Comparison of ENCODE assay signal across 8 cellular contexts in genomic region chr5:61327761-61328753, GRCh38. TPM values are rescaled to one million over a fixed set of nuclear protein-coding genes. Genes with fewer than 3 reads are reported as not detected.
A peak's percentile ranks its signal among the peaks of the same experiment; 100 is the strongest.
DNase-seq lines count a peak whose midpoint lies in the region; ATAC-seq, FAIRE-seq and TF ChIP-seq lines count a peak whose summit lies in the region.

No MANE protein-coding gene starts in this region.

- peak; percentile 95 for FAIRE-seq in GM12891 (lab: Jason Lieb, UNC)

- intact Hi-C loops in ovary (cut with DNase I), result no loop called here

- H3K27ac ChIP-seq in OCI-LY3 (ENCODE audit: low read length) (no peak overlapping the region), ovary (no peak overlapping the region), SJCRH30 (no peak overlapping the region)

- no peaks in the 10 kb centered on the region for H3K36me3 ChIP-seq in H7 (replicated peaks; ENCODE audit: control insufficient read depth, insufficient read depth, low read length)
- H3K36me3 ChIP-seq in OCI-LY3 (replicated peaks; ENCODE audit: low read depth, low read length), result no peaks in the 10 kb centered on the region
- no peaks in the 10 kb centered on the region for H3K36me3 ChIP-seq in ovary
- H3K36me3 ChIP-seq in SJCRH30, result no peaks in the 10 kb centered on the region

- TF ChIP-seq POLR2A in GM12891 (IDR thresholded peaks at IDR 0.05; ENCODE audit: low read depth, low read length), result no peak
- no peak for TF ChIP-seq POLR2A in ovary (IDR thresholded peaks at IDR 0.05)

- no peaks in the 10 kb centered on the region for H4K20me1 ChIP-seq in OCI-LY3 (ENCODE audit: insufficient read depth, low read length)

- peaks cover 40% of the 10 kb centered on the region for H3K4me1 ChIP-seq in OCI-LY3 (ENCODE audit: low read length)
- no peaks in the 10 kb centered on the region for H3K4me1 ChIP-seq in ovary (ENCODE audit: insufficient read depth)
- peaks cover 11% of the 10 kb centered on the region for H3K4me1 ChIP-seq in SJCRH30

- TF ChIP-seq CTCF in OCI-LY3 (IDR thresholded peaks at IDR 0.05; ENCODE audit: low read depth, low read length) (peak; percentile 16), ovary (IDR thresholded peaks at IDR 0.05) (no peak)

- H3K4me2 ChIP-seq in OCI-LY3 (ENCODE audit: low read length), result peak overlapping the region; percentile 87

- H3K4me3 ChIP-seq in H7 (ENCODE audit: insufficient read depth, low read depth, low read length) (no peak overlapping the region), OCI-LY3 (ENCODE audit: low read length) (no peak overlapping the region), ovary (no peak overlapping the region), SJCRH30 (no peak overlapping the region)

- no peak for ATAC-seq in HG02763 (IDR thresholded peaks at IDR 0.05; ENCODE audit: unreplicated experiment)

- H3K79me2 ChIP-seq in OCI-LY3 (ENCODE audit: low read length), result peaks cover 4% of the 10 kb centered on the region; the same call in 1 of the 2 replicates

- H3K9ac ChIP-seq in OCI-LY3 (ENCODE audit: low read length), result no peak overlapping the region

- H3K27me3 ChIP-seq in H7 (ENCODE audit: control insufficient read depth, insufficient read depth, low read length) (peaks cover 47% of the 10 kb centered on the region), OCI-LY3 (ENCODE audit: low read depth, low read length) (peaks cover 12% of the 10 kb centered on the region), ovary (no peaks in the 10 kb centered on the region), SJCRH30 (no peaks in the 10 kb centered on the region)

- no peak for TF ChIP-seq EP300 in ovary (IDR thresholded peaks at IDR 0.05)

- peak; percentile 30 for DNase-seq in GM12891 (ENCODE audit: insufficient read length, low spot score)
- peak; percentile 29 for DNase-seq in H7
- DNase-seq in fibroblast of the conjunctiva (ENCODE audit: low read depth), result peak; percentile 82
- no peak for DNase-seq in ovary
- no peak for DNase-seq in NCI-H345 treated with DMSO at 0.1 percent for 48 hours (lab: John Stamatoyannopoulos, UW; ENCODE audit: unreplicated experiment)
- no peak for DNase-seq in SJCRH30

- H3K9me3 ChIP-seq in OCI-LY3 (ENCODE audit: insufficient read depth, low read length) (no peaks in the 10 kb centered on the region), ovary (no peaks in the 10 kb centered on the region), SJCRH30 (replicated peaks) (no peaks in the 10 kb centered on the region)

- 75 to 81% (median 81%) methylated on average over 6 of the region's 6 CpGs for WGBS in ovary, 3 donors

- no peak overlapping the region for H2AFZ ChIP-seq in OCI-LY3 (ENCODE audit: low read depth, low read length)

TF ChIP-seq in GM12891, 5 proteins besides CTCF, POLR2A, EP300 and RAD21:
- TF ChIP-seq POU2F2 (IDR thresholded peaks at IDR 0.05; ENCODE audit: low read depth, low read length) (0 out of 2 replicates have a peak, but pooled peaks have one; percentile 31), TAF1 (IDR thresholded peaks at IDR 0.05; ENCODE audit: low read depth, low read length) (no peak), POLR2AphosphoS5 (IDR thresholded peaks at IDR 0.05; ENCODE audit: low read depth, low read length) (no peak), PAX5 (IDR thresholded peaks at IDR 0.05; ENCODE audit: insufficient read depth, low read length, severe bottlenecking) (no peak), SPI1 (IDR thresholded peaks at IDR 0.05; ENCODE audit: low read depth, low read length) (peak; percentile 86)
TF ChIP-seq in GM12891: peak in this region for 2.

RNA-seq across cellular contexts. Expression of gene ZSWIM6, which starts 4.0 kb away (rescaled TPM):
- polyA plus RNA-seq in GM12891 (2012; ENCODE audit: low read depth, missing spikeins), result 1.4 TPM
- 9.1 and 12.2 TPM in 2 replicates for total RNA-seq in H7 (2014; rRNA removed; shearing (Covaris generic))
- total RNA-seq in ovary, result 10 to 100 TPM in 5 of 7 donors, 1 to 10 TPM in 2; 8.7 to 15.3 (median 13.4) TPM
- polyA plus RNA-seq in ovary, result 10 to 100 TPM in 1 of 2 donors, 1 to 10 TPM in 1; 4.1 to 10.6 TPM
- total RNA-seq in SJCRH30 (2014; rRNA removed; shearing (Covaris generic)), result 10.6 and 12.0 TPM in 2 replicates

Comparison
In these comparisons a context has a peak if more than half of its experiments do, and no peak if none do; other contexts are left out.
1. DNase-seq: peak in GM12891 (single experiment), H7 (single experiment) and fibroblast of the conjunctiva (single experiment); none in ovary (0 of 5), NCI-H345 treated with DMSO at 0.1 percent for 48 hours (single experiment) and SJCRH30 (0 of 2).